ENCODE assay signal across 27 cellular contexts in the genomic region with DNA sequence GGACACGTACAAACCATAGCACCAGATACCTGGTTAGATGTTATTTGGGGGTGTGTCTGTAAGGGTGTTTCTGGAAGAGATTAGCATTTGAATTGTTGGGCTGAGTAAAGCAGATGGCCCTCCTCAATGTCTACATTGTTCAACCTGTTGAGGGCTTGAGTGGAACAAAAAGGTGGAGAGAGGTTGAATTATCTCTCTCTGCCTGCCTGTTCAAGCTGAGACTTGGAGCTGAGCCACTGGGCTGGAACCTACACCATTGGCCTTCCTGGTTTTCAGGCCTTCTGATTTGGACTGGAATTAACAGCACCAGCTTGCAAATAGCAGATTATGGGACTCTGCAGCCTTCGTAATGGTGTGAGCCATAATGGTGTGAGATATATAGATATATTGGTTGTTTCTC.
"Had no signal": no experiment of that assay in that cellular context is flagged by ENCODE, and none has a peak within 500 bp of the region (broad histone marks: within the 10 kb centered on the region; RNA-seq: fewer than 3 reads in every experiment).

No MANE protein-coding gene starts in this region.

- H3K4me3 ChIP-seq: heart left ventricle, left lung, lower lobe of right lung, psoas muscle, sigmoid colon, thoracic aorta had no signal

- H3K36me3 ChIP-seq: brain microvascular endothelial cell, heart left ventricle, left lung, lower lobe of right lung, sigmoid colon, thoracic aorta, WERI-Rb-1 had no signal

- H3K9ac ChIP-seq: parathyroid adenoma had no signal

- ATAC-seq: esophagus mucosa; heart left ventricle; left lung; lower lobe of right lung; naive thymus-derived CD8-positive, alpha-beta T cell; psoas muscle; stimulated activated effector memory CD8-positive, alpha-beta T cell treated with anti-CD3 and anti-CD28 coated beads, Interleukin-12 subunit alpha, Interleukin-12 subunit beta, amount 100 ng/mL, for 72 hours had no signal

- DNase-seq: activated CD4-positive, alpha-beta memory T cell treated with anti-CD3 and anti-CD28 coated beads for 36 hours; activated CD4-positive, alpha-beta T cell treated with anti-CD3 and anti-CD28 coated beads, Interleukin-2, amount 10 ng/mL, durations not matched to agents 24 days and 14 days; activated CD4-positive, CD25-positive, alpha-beta regulatory T cell treated with anti-CD3 and anti-CD28 coated beads, Interleukin-2, amount 50 U/mL, for 72 hours; activated CD8-positive, alpha-beta memory T cell treated with anti-CD3 and anti-CD28 coated beads, Interleukin-2, amount 50 U/mL, for 4 hours; activated gamma-delta T cell; activated naive CD4-positive, alpha-beta T cell treated with anti-CD3 and anti-CD28 coated beads, Interleukin-2, amount 10 ng/mL, durations not matched to agents 7 days and 5 days; activated naive CD8-positive, alpha-beta T cell treated with anti-CD3 and anti-CD28 coated beads, Interleukin-2, amount 10 ng/mL, durations not matched to agents 7 days and 5 days; activated T-cell treated with anti-CD3 and anti-CD28 coated beads, Interleukin-2, amount 50 U/mL, for 1 hour; brain microvascular endothelial cell; foreskin fibroblast; kidney glomerular epithelial cell; left lung; lower lobe of right lung; mesenchymal stem cell; naive thymus-derived CD8-positive, alpha-beta T cell; nucleus accumbens; psoas muscle; sigmoid colon; small intestine; stimulated activated CD4-positive, alpha-beta T cell treated with anti-CD3 and anti-CD28 coated beads, Interleukin-4, amount 100 ng/mL, for 24 hours; trophoblast cell; WERI-Rb-1 had no signal

- H3K9me3 ChIP-seq: heart left ventricle, left lung, lower lobe of right lung, psoas muscle, sigmoid colon, thoracic aorta had no signal

- H3K27me3 ChIP-seq: brain microvascular endothelial cell, heart left ventricle, left lung had no signal

- H3K4me1 ChIP-seq: left lung, lower lobe of right lung, parathyroid adenoma, psoas muscle, sigmoid colon had no signal
